In the genomic region with DNA sequence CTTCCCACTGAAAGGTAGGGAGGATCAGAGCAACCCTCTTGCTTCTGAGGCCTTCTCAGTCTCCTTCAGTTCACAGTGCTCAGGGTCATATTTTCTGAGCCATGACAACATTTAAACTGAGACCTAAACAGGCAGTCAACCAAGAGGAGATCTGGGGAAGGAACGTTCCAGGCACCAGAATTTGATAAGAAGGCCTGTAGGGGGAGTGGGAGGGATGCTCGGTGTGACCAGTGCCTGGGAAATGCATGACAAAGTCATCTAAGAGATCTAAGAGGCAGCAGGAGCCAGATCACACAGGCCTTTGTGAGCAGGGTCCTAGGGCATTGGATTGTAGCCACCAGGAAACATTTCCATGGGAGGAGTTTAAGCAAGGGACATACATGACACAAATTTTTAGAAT, we compare ENCODE assay signal across 9 cellular contexts.
A peak's percentile ranks its signal among the peaks of the same experiment; 100 is the strongest.
DNase-seq lines count a peak whose midpoint lies in the region; ATAC-seq, FAIRE-seq and TF ChIP-seq lines count a peak whose summit lies in the region.
"Had no signal": no experiment of that assay in that cellular context is flagged by ENCODE, and none has a peak within 500 bp of the region (broad histone marks: within the 10 kb centered on the region; RNA-seq: fewer than 3 reads in every experiment).

No MANE protein-coding gene starts in this region.

- TF ChIP-seq EP300 in HepG2 (IDR thresholded peaks at IDR 0.05; ENCODE audit: low read depth in 2 of 2, low read length in 2 of 2) (no peak), HepG2 (CRISPR knock-in tag; IDR thresholded peaks at IDR 0.05; ENCODE audit: borderline replicate concordance) (no peak)

- FAIRE-seq in HepG2 (lab: Jason Lieb, UNC) = no peak

- H3K27me3 Mint-ChIP-seq in T-helper 17 cell = peaks cover 10% of the 10 kb centered on the region

- no peak overlapping the region for H2AFZ ChIP-seq in HepG2 (ENCODE audit: low read length)

- H3K4me2 ChIP-seq in HepG2 (ENCODE audit: low read depth, low read length) = no peak overlapping the region

- in situ Hi-C loops in HepG2 (cut with HindIII; ENCODE audit: extremely low pct_ligation_motif_present, low pct_unique_long_range_greater_than_20kb) = no loop called here

- H3K36me3 Mint-ChIP-seq in T-helper 17 cell (ENCODE audit: low read depth) = peaks cover 4% of the 10 kb centered on the region
- H3K36me3 Mint-ChIP-seq: activated naive CD4-positive, alpha-beta T cell treated with anti-CD3 and anti-CD28 coated beads, Interleukin-2, amount 10 ng/mL, durations not matched to agents 7 days and 5 days had no signal

- H3K4me1 Mint-ChIP-seq in T-helper 17 cell = peaks cover 5% of the 10 kb centered on the region

- H3K27ac Mint-ChIP-seq in T-helper 17 cell = no peak overlapping the region
- H3K27ac Mint-ChIP-seq: activated naive CD4-positive, alpha-beta T cell treated with anti-CD3 and anti-CD28 coated beads, Interleukin-2, amount 10 ng/mL, durations not matched to agents 7 days and 5 days had no signal

- CTCF ChIA-PET in HepG2 (lab: Yijun Ruan, JAX; ENCODE audit: low intra/inter-chr PET ratio, low total read pairs) = no interaction called here

- no peaks in the 10 kb centered on the region for H3K36me3 ChIP-seq in HepG2 (replicated peaks in 1 of 2; ENCODE audit: control insufficient read depth in 1 of 2, insufficient read depth in 2 of 2, low read length in 2 of 2)
- H3K36me3 ChIP-seq in right lobe of liver = no peaks in the 10 kb centered on the region
- no peaks in the 10 kb centered on the region for H3K36me3 ChIP-seq in NT2/D1 (ENCODE audit: insufficient read depth, insufficient read length, low read length)

- H3K4me3 ChIP-seq in HepG2 (replicated peaks in 1 of 3; ENCODE audit: insufficient read depth in 1 of 3, low read depth in 2 of 3, low read length in 3 of 3) = no peak overlapping the region
- no peak overlapping the region for H3K4me3 ChIP-seq in right lobe of liver
- H3K4me3 ChIP-seq in NT2/D1 (ENCODE audit: insufficient read length, low read depth) = no peak overlapping the region

- H3K4me1 ChIP-seq in HepG2 (ENCODE audit: insufficient read depth, low read length) (peaks cover 6% of the 10 kb centered on the region; the same call in 1 of the 2 replicates), right lobe of liver (no peaks in the 10 kb centered on the region), NT2/D1 (ENCODE audit: insufficient read depth, insufficient read length) (no peaks in the 10 kb centered on the region)

- intact Hi-C loops in HepG2 (cut with micrococcal nuclease; ENCODE audit: unreplicated experiment) (no loop called here), right lobe of liver (cut with DNase I) (no loop called here)

- H3K9ac ChIP-seq in HepG2 (ENCODE audit: insufficient read depth, low read depth, low read length) = no peak overlapping the region
- H3K9ac ChIP-seq in NT2/D1 (ENCODE audit: insufficient read length, low read depth) = no peak overlapping the region

- H4K20me1 ChIP-seq in HepG2 (ENCODE audit: insufficient read depth, low read length) = no peaks in the 10 kb centered on the region

- peak; percentile 11 for DNase-seq in HepG2 (ENCODE audit: low spot score)
- no peak for DNase-seq in right lobe of liver
- DNase-seq in NT2/D1 (ENCODE audit: low read depth, low spot score) = peak; percentile 60
- peak; percentile 55 for DNase-seq in globus pallidus (ENCODE audit: low spot score)
- no peak for DNase-seq in NOMO-1 (lab: John Stamatoyannopoulos, UW; ENCODE audit: unreplicated experiment in 2 of 2)
- no peak for DNase-seq in T-helper 17 cell
- DNase-seq in NCI-H187 treated with DMSO at 0.1 percent for 48 hours (lab: John Stamatoyannopoulos, UW) = no peak
- DNase-seq: activated naive CD4-positive, alpha-beta T cell treated with anti-CD3 and anti-CD28 coated beads, Interleukin-2, amount 10 ng/mL, durations not matched to agents 7 days and 5 days had no signal

- peak; percentile 56 for ATAC-seq in HepG2
- ATAC-seq in right lobe of liver = no peak
- no peak for ATAC-seq in T-helper 17 cell
- no peak for ATAC-seq in HG03565 (IDR thresholded peaks at IDR 0.05; ENCODE audit: unreplicated experiment)

- no peak for TF ChIP-seq CTCF in HepG2 (CRISPR knock-in tag; IDR thresholded peaks at IDR 0.05)
- TF ChIP-seq CTCF in right lobe of liver (IDR thresholded peaks at IDR 0.05) = no peak

- H3K4me3 Mint-ChIP-seq in T-helper 17 cell = no peak overlapping the region
- H3K4me3 Mint-ChIP-seq: activated naive CD4-positive, alpha-beta T cell treated with anti-CD3 and anti-CD28 coated beads, Interleukin-2, amount 10 ng/mL, durations not matched to agents 7 days and 5 days had no signal

- no peaks in the 10 kb centered on the region for H3K9me3 ChIP-seq in HepG2 (ENCODE audit: low read length)
- H3K9me3 ChIP-seq in right lobe of liver = no peaks in the 10 kb centered on the region
- no peaks in the 10 kb centered on the region for H3K9me3 ChIP-seq in NT2/D1 (ENCODE audit: insufficient read depth, low read length)
- H3K9me3 ChIP-seq in T-helper 17 cell (ENCODE audit: control insufficient read depth, low read length, poor library complexity, severe bottlenecking) = no peaks in the 10 kb centered on the region

- POLR2A ChIA-PET in HepG2 (lab: Yijun Ruan, JAX) = no interaction called here

- H3K27ac ChIP-seq in HepG2 (ENCODE audit: extremely low read length, insufficient read depth, low read length) (no peak overlapping the region), right lobe of liver (no peak overlapping the region)

- no peak for TF ChIP-seq RAD21 in HepG2 (CRISPR knock-in tag; IDR thresholded peaks at IDR 0.05)

- WGBS in HepG2 (ENCODE audit: low lambda C conversion rate) = 0% methylated on average over 2 of the region's 2 CpGs
- WGBS in right lobe of liver (ENCODE audit: insufficient coverage, low coverage, low lambda C conversion rate, missing lambda C conversion rate) = 20% methylated on average over 2 of the region's 2 CpGs

- H3K27me3 ChIP-seq in HepG2 (ENCODE audit: control insufficient read depth in 1 of 2, insufficient read depth in 2 of 2, low read length in 2 of 2) = no peaks in the 10 kb centered on the region
- no peaks in the 10 kb centered on the region for H3K27me3 ChIP-seq in right lobe of liver
- no peaks in the 10 kb centered on the region for H3K27me3 ChIP-seq in NT2/D1 (ENCODE audit: insufficient read depth, insufficient read length)

- TF ChIP-seq POLR2A in HepG2 (IDR thresholded peaks at IDR 0.05; ENCODE audit: insufficient read depth in 1 of 2, low read depth in 2 of 2, low read length in 2 of 2) = no peak
- no peak for TF ChIP-seq POLR2A in right lobe of liver (IDR thresholded peaks at IDR 0.05)

- H3K79me2 ChIP-seq in HepG2 (ENCODE audit: insufficient read depth, low read length) = no peaks in the 10 kb centered on the region

- no TSS peak for BruUV-seq in HepG2 (replicated peaks; lab: Mats Ljungman, UMichigan)

TF ChIP-seq in HepG2, 621 proteins besides CTCF, POLR2A, EP300 and RAD21:
- TF ChIP-seq, protein P1, sequence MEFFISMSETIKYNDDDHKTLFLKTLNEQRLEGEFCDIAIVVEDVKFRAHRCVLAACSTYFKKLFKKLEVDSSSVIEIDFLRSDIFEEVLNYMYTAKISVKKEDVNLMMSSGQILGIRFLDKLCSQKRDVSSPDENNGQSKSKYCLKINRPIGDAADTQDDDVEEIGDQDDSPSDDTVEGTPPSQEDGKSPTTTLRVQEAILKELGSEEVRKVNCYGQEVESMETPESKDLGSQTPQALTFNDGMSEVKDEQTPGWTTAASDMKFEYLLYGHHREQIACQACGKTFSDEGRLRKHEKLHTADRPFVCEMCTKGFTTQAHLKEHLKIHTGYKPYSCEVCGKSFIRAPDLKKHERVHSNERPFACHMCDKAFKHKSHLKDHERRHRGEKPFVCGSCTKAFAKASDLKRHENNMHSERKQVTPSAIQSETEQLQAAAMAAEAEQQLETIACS (CRISPR knock-in tag; IDR thresholded peaks at IDR 0.05) = no peak
- TF ChIP-seq ZBTB3 (CRISPR knock-in tag; IDR thresholded peaks at IDR 0.05; ENCODE audit: borderline replicate concordance, low read depth) = no peak
- TF ChIP-seq CEBPZ (IDR thresholded peaks at IDR 0.05; ENCODE audit: low read length) = no peak
- TF ChIP-seq ZNF839 (CRISPR knock-in tag; IDR thresholded peaks at IDR 0.05; ENCODE audit: borderline replicate concordance) = no peak
- peak; percentile 8; the same call in 1 of the 2 replicates for TF ChIP-seq STAG1 (CRISPR knock-in tag; IDR thresholded peaks at IDR 0.05)
- TF ChIP-seq ARNT (IDR thresholded peaks at IDR 0.05) = no peak

Comparison
In these comparisons a context has a peak if more than half of its experiments do, and no peak if none do; other contexts are left out.
1. DNase-seq: peak in HepG2 (single experiment), NT2/D1 (single experiment) and globus pallidus (single experiment); none in right lobe of liver (0 of 3), NOMO-1 (0 of 2), T-helper 17 cell (0 of 3) and NCI-H187 treated with DMSO at 0.1 percent for 48 hours (single experiment).